ENCODE assay signal across 27 cellular contexts in genomic region chr22:44098966-44099530, GRCh38.
"Had no signal": no experiment of that assay in that cellular context is flagged by ENCODE, and none has a peak within 500 bp of the region (broad histone marks: within the 10 kb centered on the region; RNA-seq: fewer than 3 reads in every experiment).

No MANE protein-coding gene starts in this region.

- H3K27ac Mint-ChIP-seq: activated CD4-positive, alpha-beta T cell treated with anti-CD3 and anti-CD28 coated beads for 36 hours; activated naive CD4-positive, alpha-beta T cell treated with anti-CD3 and anti-CD28 coated beads for 36 hours; activated naive CD8-positive, alpha-beta T cell treated with anti-CD3 and anti-CD28 coated beads, Interleukin-2, amount 10 ng/mL, durations not matched to agents 7 days and 5 days; activated T-cell treated with anti-CD3 and anti-CD28 coated beads, Interleukin-2, amount 50 U/mL, for 72 hours; memory B cell; naive thymus-derived CD4-positive, alpha-beta T cell had no signal

- H3K9me3 ChIP-seq: breast epithelium, colonic mucosa, esophagus squamous epithelium, stomach, thyroid gland, upper lobe of left lung, vagina had no signal

- ATAC-seq: activated CD4-positive, alpha-beta T cell treated with anti-CD3 and anti-CD28 coated beads for 36 hours; activated T-cell treated with anti-CD3 and anti-CD28 coated beads, Interleukin-2, amount 50 U/mL, for 72 hours; naive thymus-derived CD4-positive, alpha-beta T cell; sciatic nerve; stimulated activated naive B cell treated with anti-CD40 and anti-IgM and Interleukin-4, amounts not matched to agents 10 μg/mL and 1 μg/mL and 100 μg/mL, for 72 hours had no signal

- H3K27ac ChIP-seq: breast epithelium, colonic mucosa, epithelial cell of prostate, esophagus squamous epithelium, stomach, thyroid gland, upper lobe of left lung, vagina had no signal

- H3K9me3 Mint-ChIP-seq: activated naive CD4-positive, alpha-beta T cell treated with anti-CD3 and anti-CD28 coated beads for 36 hours; activated naive CD8-positive, alpha-beta T cell treated with anti-CD3 and anti-CD28 coated beads, Interleukin-2, amount 10 ng/mL, durations not matched to agents 7 days and 5 days; activated T-cell treated with anti-CD3 and anti-CD28 coated beads, Interleukin-2, amount 50 U/mL, for 72 hours; memory B cell; naive thymus-derived CD4-positive, alpha-beta T cell; stimulated activated naive B cell treated with anti-CD40 and anti-IgM and Interleukin-4, amounts not matched to agents 10 μg/mL and 1 μg/mL and 100 μg/mL, for 72 hours had no signal

- H3K27me3 Mint-ChIP-seq: activated CD4-positive, alpha-beta T cell treated with anti-CD3 and anti-CD28 coated beads for 36 hours; activated naive CD8-positive, alpha-beta T cell treated with anti-CD3 and anti-CD28 coated beads, Interleukin-2, amount 10 ng/mL, durations not matched to agents 7 days and 5 days; memory B cell; naive thymus-derived CD4-positive, alpha-beta T cell; stimulated activated naive B cell treated with anti-CD40 and anti-IgM and Interleukin-4, amounts not matched to agents 10 μg/mL and 1 μg/mL and 100 μg/mL, for 72 hours had no signal

- H3K4me3 ChIP-seq: breast epithelium, colonic mucosa, esophagus squamous epithelium, stomach, thyroid gland, upper lobe of left lung, vagina had no signal

- H3K4me1 Mint-ChIP-seq: activated CD4-positive, alpha-beta T cell treated with anti-CD3 and anti-CD28 coated beads for 36 hours; activated naive CD8-positive, alpha-beta T cell treated with anti-CD3 and anti-CD28 coated beads, Interleukin-2, amount 10 ng/mL, durations not matched to agents 7 days and 5 days; memory B cell; naive thymus-derived CD4-positive, alpha-beta T cell; stimulated activated naive B cell treated with anti-CD40 and anti-IgM and Interleukin-4, amounts not matched to agents 10 μg/mL and 1 μg/mL and 100 μg/mL, for 72 hours had no signal

- H3K4me1 ChIP-seq: breast epithelium, colonic mucosa, esophagus squamous epithelium, stomach, thyroid gland, upper lobe of left lung, vagina had no signal

- H3K27me3 ChIP-seq: breast epithelium, colonic mucosa, esophagus squamous epithelium, stomach, thyroid gland, upper lobe of left lung, vagina had no signal

- H3K36me3 ChIP-seq: breast epithelium, colonic mucosa, thyroid gland had no signal

- H3K4me3 Mint-ChIP-seq: activated CD4-positive, alpha-beta T cell treated with anti-CD3 and anti-CD28 coated beads for 36 hours; activated naive CD4-positive, alpha-beta T cell treated with anti-CD3 and anti-CD28 coated beads for 36 hours; activated naive CD8-positive, alpha-beta T cell treated with anti-CD3 and anti-CD28 coated beads, Interleukin-2, amount 10 ng/mL, durations not matched to agents 7 days and 5 days; activated T-cell treated with anti-CD3 and anti-CD28 coated beads, Interleukin-2, amount 50 U/mL, for 72 hours; memory B cell; naive thymus-derived CD4-positive, alpha-beta T cell; stimulated activated naive B cell treated with anti-CD40 and anti-IgM and Interleukin-4, amounts not matched to agents 10 μg/mL and 1 μg/mL and 100 μg/mL, for 72 hours had no signal

- DNase-seq: activated CD4-positive, alpha-beta T cell treated with anti-CD3 and anti-CD28 coated beads for 36 hours; activated CD4-positive, alpha-beta T cell treated with anti-CD3 and anti-CD28 coated beads, Interleukin-2, amount 50 U/mL, for 4 hours; activated CD4-positive, CD25-positive, alpha-beta regulatory T cell; activated naive CD4-positive, alpha-beta T cell treated with anti-CD3 and anti-CD28 coated beads for 36 hours; activated naive CD8-positive, alpha-beta T cell treated with anti-CD3 and anti-CD28 coated beads, Interleukin-2, amount 10 ng/mL, durations not matched to agents 7 days and 5 days; activated T-cell treated with anti-CD3 and anti-CD28 coated beads for 4 hours; activated T-cell treated with anti-CD3 and anti-CD28 coated beads, Interleukin-2, amount 50 U/mL, for 72 hours; amniotic stem cell; colonic mucosa; effector CD8-positive, alpha-beta T cell; esophagus squamous epithelium; foreskin melanocyte; midbrain; naive thymus-derived CD4-positive, alpha-beta T cell; small intestine; stimulated activated CD4-positive, alpha-beta T cell treated with anti-CD3 and anti-CD28 coated beads, Interleukin-15, amount 100 ng/mL, for 24 hours; stimulated activated CD4-positive, alpha-beta T cell treated with anti-CD3 and anti-CD28 coated beads, Interleukin-2, amount 100 ng/mL, for 24 hours; stimulated activated naive B cell treated with anti-CD40 and anti-IgM and Interleukin-4, amounts not matched to agents 10 μg/mL and 1 μg/mL and 100 μg/mL, for 72 hours; stomach; T-helper 1 cell; thyroid gland had no signal
